ENCODE assay signal across 11 cellular contexts in genomic region chr10:3936422-3937040, GRCh38.
DNase-seq lines count a peak whose midpoint lies in the region; ATAC-seq and TF ChIP-seq lines count a peak whose summit lies in the region.
"Had no signal": no experiment of that assay in that cellular context is flagged by ENCODE, and none has a peak within 500 bp of the region (broad histone marks: within the 10 kb centered on the region; RNA-seq: fewer than 3 reads in every experiment).

No MANE protein-coding gene starts in this region.

- peak overlapping the region; percentile 59 for H3K27ac ChIP-seq in lower lobe of right lung
- no peak overlapping the region for H3K27ac ChIP-seq in neural progenitor cell

- H3F3A ChIP-seq in neural progenitor cell (ENCODE audit: low read depth), result no peaks in the 10 kb centered on the region

- ATAC-seq in activated CD4-positive, alpha-beta T cell treated with anti-CD3 and anti-CD28 coated beads for 36 hours, result no peak
- no peak for ATAC-seq in lower lobe of right lung
- ATAC-seq in stimulated activated naive B cell treated with anti-CD40 and anti-IgM and Interleukin-4, amounts not matched to agents 10 μg/mL and 1 μg/mL and 100 μg/mL, for 72 hours (replicated peaks), result no peak

- POLR2A ChIA-PET in activated CD4-positive, alpha-beta T cell treated with anti-CD3 and anti-CD28 coated beads for 36 hours (lab: Charles Lee), result no interaction called here

- CTCF ChIA-PET in activated CD4-positive, alpha-beta T cell treated with anti-CD3 and anti-CD28 coated beads for 36 hours (lab: Charles Lee), result no interaction called here

- no peaks in the 10 kb centered on the region for H3K79me2 ChIP-seq in neural progenitor cell (ENCODE audit: low read depth)

- H3K27me3 ChIP-seq in lower lobe of right lung (ENCODE audit: low read depth) (no peaks in the 10 kb centered on the region), neural progenitor cell (no peaks in the 10 kb centered on the region)

- H3K4me1 ChIP-seq in lower lobe of right lung, result peaks cover 9% of the 10 kb centered on the region
- no peaks in the 10 kb centered on the region for H3K4me1 ChIP-seq in neural progenitor cell

- H3K4me3 Mint-ChIP-seq in activated CD4-positive, alpha-beta T cell treated with anti-CD3 and anti-CD28 coated beads for 36 hours, result no peak overlapping the region
- peak overlapping the region; percentile 41 for H3K4me3 Mint-ChIP-seq in activated naive CD8-positive, alpha-beta T cell
- H3K4me3 Mint-ChIP-seq in stimulated activated naive B cell treated with anti-CD40 and anti-IgM and Interleukin-4, amounts not matched to agents 10 μg/mL and 1 μg/mL and 100 μg/mL, for 72 hours, result peak overlapping the region in 1 of 2 donors; percentile 30
- H3K4me3 Mint-ChIP-seq in neural progenitor cell, result no peak overlapping the region

- no peak overlapping the region for H2AFZ ChIP-seq in neural progenitor cell (replicated peaks)

- no peak for TF ChIP-seq CTCF in lower lobe of right lung (IDR thresholded peaks at IDR 0.05)
- no peak for TF ChIP-seq CTCF in neural progenitor cell (IDR thresholded peaks at IDR 0.05)

- peaks cover 17% of the 10 kb centered on the region for H3K36me3 Mint-ChIP-seq in activated CD4-positive, alpha-beta T cell treated with anti-CD3 and anti-CD28 coated beads for 36 hours (ENCODE audit: low read depth)
- H3K36me3 Mint-ChIP-seq in activated naive CD8-positive, alpha-beta T cell, result no peaks in the 10 kb centered on the region
- peaks cover 10 to 16% of the 10 kb centered on the region in 2 donors for H3K36me3 Mint-ChIP-seq in stimulated activated naive B cell treated with anti-CD40 and anti-IgM and Interleukin-4, amounts not matched to agents 10 μg/mL and 1 μg/mL and 100 μg/mL, for 72 hours
- no peaks in the 10 kb centered on the region for H3K36me3 Mint-ChIP-seq in neural progenitor cell
- H3K36me3 Mint-ChIP-seq: brain had no signal

- H3K27me3 Mint-ChIP-seq in activated CD4-positive, alpha-beta T cell treated with anti-CD3 and anti-CD28 coated beads for 36 hours, result no peaks in the 10 kb centered on the region
- no peaks in the 10 kb centered on the region for H3K27me3 Mint-ChIP-seq in activated naive CD8-positive, alpha-beta T cell
- H3K27me3 Mint-ChIP-seq in stimulated activated naive B cell treated with anti-CD40 and anti-IgM and Interleukin-4, amounts not matched to agents 10 μg/mL and 1 μg/mL and 100 μg/mL, for 72 hours, result no peaks in the 10 kb centered on the region
- H3K27me3 Mint-ChIP-seq in neural progenitor cell (ENCODE audit: insufficient read depth, low read depth), result peaks cover 3% of the 10 kb centered on the region

- intact Hi-C loops in activated CD4-positive, alpha-beta T cell treated with anti-CD3 and anti-CD28 coated beads for 36 hours (cut with DNase I, micrococcal nuclease), result loop anchor here in 1 of 2 experiments (5.0 kb wide), 1 partner anchor 196 kb away; no protein-coding TSS in a partner anchor
- intact Hi-C loops in lower lobe of right lung (cut with DNase I), result no loop called here

- peaks cover 53% of the 10 kb centered on the region for H3K4me1 Mint-ChIP-seq in activated CD4-positive, alpha-beta T cell treated with anti-CD3 and anti-CD28 coated beads for 36 hours
- peaks cover 29% of the 10 kb centered on the region for H3K4me1 Mint-ChIP-seq in activated naive CD8-positive, alpha-beta T cell (ENCODE audit: low read depth)
- H3K4me1 Mint-ChIP-seq in stimulated activated naive B cell treated with anti-CD40 and anti-IgM and Interleukin-4, amounts not matched to agents 10 μg/mL and 1 μg/mL and 100 μg/mL, for 72 hours, result peaks cover 37 to 64% of the 10 kb centered on the region in 2 donors
- H3K4me1 Mint-ChIP-seq in neural progenitor cell, result no peaks in the 10 kb centered on the region

- peaks cover 2% of the 10 kb centered on the region for H3K9me3 Mint-ChIP-seq in activated CD4-positive, alpha-beta T cell treated with anti-CD3 and anti-CD28 coated beads for 36 hours (ENCODE audit: low read depth)
- H3K9me3 Mint-ChIP-seq in activated naive CD8-positive, alpha-beta T cell (ENCODE audit: low read depth), result no peaks in the 10 kb centered on the region
- H3K9me3 Mint-ChIP-seq in stimulated activated naive B cell treated with anti-CD40 and anti-IgM and Interleukin-4, amounts not matched to agents 10 μg/mL and 1 μg/mL and 100 μg/mL, for 72 hours, result peaks cover 4 to 7% of the 10 kb centered on the region in 2 donors
- H3K9me3 Mint-ChIP-seq in neural progenitor cell, result no peaks in the 10 kb centered on the region

- H3K27ac Mint-ChIP-seq in activated CD4-positive, alpha-beta T cell treated with anti-CD3 and anti-CD28 coated beads for 36 hours, result peak overlapping the region; percentile 91
- no peak overlapping the region for H3K27ac Mint-ChIP-seq in activated naive CD8-positive, alpha-beta T cell
- peak overlapping the region; percentile 89 for H3K27ac Mint-ChIP-seq in stimulated activated naive B cell treated with anti-CD40 and anti-IgM and Interleukin-4, amounts not matched to agents 10 μg/mL and 1 μg/mL and 100 μg/mL, for 72 hours
- H3K27ac Mint-ChIP-seq in neural progenitor cell, result no peak overlapping the region

- H3K9ac ChIP-seq in neural progenitor cell, result no peak overlapping the region

- no peak overlapping the region for H3K4me3 ChIP-seq in lower lobe of right lung
- no peak overlapping the region for H3K4me3 ChIP-seq in neural progenitor cell

- no peak overlapping the region for H3K4me2 ChIP-seq in neural progenitor cell

- in situ Hi-C loops in G401 (cut with HindIII; ENCODE audit: low sequenced_read_pairs), result no loop called here

- no peaks in the 10 kb centered on the region for H3K9me3 ChIP-seq in lower lobe of right lung
- no peaks in the 10 kb centered on the region for H3K9me3 ChIP-seq in neural progenitor cell (ENCODE audit: low read depth)

- DNase-seq in activated CD4-positive, alpha-beta T cell treated with anti-CD3 and anti-CD28 coated beads for 36 hours, result no peak
- DNase-seq in activated CD4-positive, alpha-beta T cell treated with anti-CD3 and anti-CD28 coated beads, Interleukin-2, amount 50 U/mL, for 1 hour, result no peak
- DNase-seq in lower lobe of right lung, result no peak
- DNase-seq in stimulated activated naive B cell treated with anti-CD40 and anti-IgM and Interleukin-4, amounts not matched to agents 10 μg/mL and 1 μg/mL and 100 μg/mL, for 72 hours, result no peak
- no peak for DNase-seq in G401 (ENCODE audit: low spot score)
- DNase-seq in NCI-H526 treated with DMSO at 0.1 percent for 48 hours (lab: John Stamatoyannopoulos, UW), result no peak
- no peak for DNase-seq in neural progenitor cell (ENCODE audit: low spot score)
- DNase-seq: activated CD4-positive, alpha-beta T cell treated with anti-CD3 and anti-CD28 coated beads, Interleukin-2, amount 50 U/mL, for 48 hours; islet precursor cell had no signal

- H3K36me3 ChIP-seq in lower lobe of right lung (no peaks in the 10 kb centered on the region), neural progenitor cell (no peaks in the 10 kb centered on the region)

- H4K20me1 ChIP-seq in neural progenitor cell (ENCODE audit: low read depth), result no peaks in the 10 kb centered on the region

Comparison
In these comparisons a context has a peak if more than half of its experiments do, and no peak if none do; other contexts are left out.
1. H3K27ac Mint-ChIP-seq: peak in activated CD4-positive, alpha-beta T cell treated with anti-CD3 and anti-CD28 coated beads for 36 hours (single experiment) and stimulated activated naive B cell treated with anti-CD40 and anti-IgM and Interleukin-4, amounts not matched to agents 10 μg/mL and 1 μg/mL and 100 μg/mL, for 72 hours (single experiment); none in activated naive CD8-positive, alpha-beta T cell (single experiment) and neural progenitor cell (single experiment).